In genomic region chr1:117933769-117934168, GRCh38 we compare ENCODE assay signal across 34 cellular contexts.
"Had no signal": no experiment of that assay in that cellular context is flagged by ENCODE, and none has a peak within 500 bp of the region (broad histone marks: within the 10 kb centered on the region; RNA-seq: fewer than 3 reads in every experiment).

No MANE protein-coding gene starts in this region.

- H3K4me3 ChIP-seq: adrenal gland, cardiac muscle cell had no signal

- DNase-seq: activated B cell treated with CpG ODN at 0.5 μM for 24 hours; activated CD4-positive, alpha-beta memory T cell treated with anti-CD3 and anti-CD28 coated beads for 36 hours; activated CD4-positive, alpha-beta T cell treated with anti-CD3 and anti-CD28 coated beads for 4 hours; activated CD4-positive, alpha-beta T cell treated with anti-CD3 and anti-CD28 coated beads, Interleukin-2, amount 10 ng/mL, durations not matched to agents 24 days and 14 days; activated CD4-positive, alpha-beta T cell treated with anti-CD3 and anti-CD28 coated beads, Interleukin-2, amount 50 U/mL, for 1 hour; activated CD4-positive, alpha-beta T cell treated with anti-CD3 and anti-CD28 coated beads, Interleukin-2, amount 50 U/mL, for 4 hours; activated CD4-positive, CD25-positive, alpha-beta regulatory T cell treated with anti-CD3 and anti-CD28 coated beads, Interleukin-2, amount 50 U/mL, for 72 hours; activated CD8-positive, alpha-beta memory T cell treated with anti-CD3 and anti-CD28 coated beads, Interleukin-2, amount 50 U/mL, for 4 hours; activated CD8-positive, alpha-beta T cell treated with anti-CD3 and anti-CD28 coated beads for 36 hours; activated effector memory CD4-positive, alpha-beta T cell treated with anti-CD3 and anti-CD28 coated beads, Interleukin-2, amount 50 U/mL, for 16 hours; activated gamma-delta T cell treated with Interleukin-2 at 50 U/mL for 16 hours; activated naive CD4-positive, alpha-beta T cell; activated naive CD4-positive, alpha-beta T cell treated with anti-CD3 and anti-CD28 coated beads for 36 hours; activated naive CD4-positive, alpha-beta T cell treated with anti-CD3 and anti-CD28 coated beads, Interleukin-2, amount 50 U/mL, for 16 hours; activated naive CD8-positive, alpha-beta T cell treated with anti-CD3 and anti-CD28 coated beads for 36 hours; activated T-cell treated with anti-CD3 and anti-CD28 coated beads for 4 hours; activated T-cell treated with anti-CD3 and anti-CD28 coated beads, Interleukin-2, amount 50 U/mL, for 1 hour; activated T-cell treated with anti-CD3 and anti-CD28 coated beads, Interleukin-2, amount 50 U/mL, for 4 hours; activated T-cell treated with anti-CD3 and anti-CD28 coated beads, Interleukin-2, amount 50 U/mL, for 72 hours; adrenal gland; amniotic stem cell; aorta; caudate nucleus; cerebellar nuclear complex; T-helper 1 cell; T-helper 2 cell; T-helper 9 cell had no signal

- H3K27me3 ChIP-seq: adrenal gland, cardiac muscle cell had no signal

- H3K9me3 ChIP-seq: adrenal gland had no signal

- ATAC-seq: activated CD8-positive, alpha-beta T cell treated with anti-CD3 and anti-CD28 coated beads for 36 hours; activated naive CD4-positive, alpha-beta T cell treated with anti-CD3 and anti-CD28 coated beads, Interleukin-2, amount 50 U/mL, for 72 hours; activated T-cell treated with anti-CD3 and anti-CD28 coated beads, Interleukin-2, amount 50 U/mL, for 4 hours; activated T-cell treated with anti-CD3 and anti-CD28 coated beads, Interleukin-2, amount 50 U/mL, for 72 hours; activated T-helper 17 cell treated with anti-CD3 and anti-CD28 coated beads, Interleukin-2, amount 50 U/mL, for 72 hours had no signal

- FAIRE-seq: astrocyte, bronchial epithelial cell, TTC549 had no signal

- H3K27ac ChIP-seq: adrenal gland, cardiac muscle cell, VCaP had no signal
